12 cellular contexts compared by ENCODE assay signal in genomic region chr2:43424262-43425207, GRCh38.
DNase-seq lines count a peak whose midpoint lies in the region; ATAC-seq and TF ChIP-seq lines count a peak whose summit lies in the region.
"Had no signal": no experiment of that assay in that cellular context is flagged by ENCODE, and none has a peak within 500 bp of the region (broad histone marks: within the 10 kb centered on the region; RNA-seq: fewer than 3 reads in every experiment).

No MANE protein-coding gene starts in this region.

- peak overlapping the region; percentile 50 for H3K9ac ChIP-seq in adipocyte (ENCODE audit: low read length)

- no peaks in the 10 kb centered on the region for H3K9me3 ChIP-seq in adipocyte (ENCODE audit: control insufficient read depth, low read length)
- no peaks in the 10 kb centered on the region for H3K9me3 ChIP-seq in mucosa of descending colon
- no peaks in the 10 kb centered on the region for H3K9me3 ChIP-seq in thyroid gland
- H3K9me3 ChIP-seq: adrenal gland had no signal

- peak; percentile 31 for ATAC-seq in HG02610 (IDR thresholded peaks at IDR 0.05; ENCODE audit: unreplicated experiment)
- ATAC-seq in mucosa of descending colon = peak; percentile 59

- H3K36me3 ChIP-seq in adipocyte (ENCODE audit: control insufficient read depth, insufficient read depth, low read length, severe bottlenecking) = no peaks in the 10 kb centered on the region
- no peaks in the 10 kb centered on the region for H3K36me3 ChIP-seq in mucosa of descending colon (ENCODE audit: low read depth)
- H3K36me3 ChIP-seq in thyroid gland = no peaks in the 10 kb centered on the region
- H3K36me3 ChIP-seq: adrenal gland had no signal

- intact Hi-C loops in mucosa of descending colon (cut with DNase I, micrococcal nuclease) = no loop called here
- intact Hi-C loops in thyroid gland (cut with DNase I) = no loop called here

- TF ChIP-seq POLR2A in thyroid gland (IDR thresholded peaks at IDR 0.05) = no peak

- TF ChIP-seq CTCF in mucosa of descending colon (IDR thresholded peaks at IDR 0.05) (no peak), thyroid gland (IDR thresholded peaks at IDR 0.05) (no peak)

- H3K4me1 ChIP-seq in adipocyte (ENCODE audit: control insufficient read depth, insufficient read depth, low read length) (peaks cover 49% of the 10 kb centered on the region), mucosa of descending colon (ENCODE audit: low read depth) (peaks cover 22% of the 10 kb centered on the region), thyroid gland (peaks cover 39 to 48% of the 10 kb centered on the region in 2 donors)

- WGBS in thyroid gland, 2 donors = 82 to 86% methylated on average over 6 of the region's 6 CpGs

- H3K27me3 ChIP-seq in adipocyte (replicated peaks; ENCODE audit: control insufficient read depth, insufficient read depth, low read length) = no peaks in the 10 kb centered on the region
- H3K27me3 ChIP-seq in thyroid gland = no peaks in the 10 kb centered on the region
- H3K27me3 ChIP-seq: adrenal gland had no signal

- peak overlapping the region in 1 of 3 donors; percentile 58 for H3K27ac ChIP-seq in thyroid gland

- H3K4me3 ChIP-seq in adipocyte (ENCODE audit: low read length) = peak overlapping the region; percentile 49
- no peak overlapping the region for H3K4me3 ChIP-seq in mucosa of descending colon
- H3K4me3 ChIP-seq in thyroid gland (replicated peaks in 1 of 3) = no peak overlapping the region
- H3K4me3 ChIP-seq: adrenal gland had no signal

- peak; percentile 22 for DNase-seq in AG08395 (ENCODE audit: low spot score)
- peak; percentile 20 for DNase-seq in adipocyte (ENCODE audit: low read depth)
- peak in 1 of 3 donors; percentile 14 for DNase-seq in mucosa of descending colon
- DNase-seq in middle frontal gyrus (ENCODE audit: extremely low spot score, low spot score) = no peak
- DNase-seq in NCI-H1092 treated with DMSO at 0.1 percent for 48 hours (lab: John Stamatoyannopoulos, UW) = no peak
- no peak for DNase-seq in COLO668 (lab: John Stamatoyannopoulos, UW; ENCODE audit: unreplicated experiment)
- no peak for DNase-seq in thyroid gland
- DNase-seq: adrenal gland, NCI-H1417 treated with DMSO at 0.1 percent for 48 hours, retina, substantia nigra had no signal

Comparison
In these comparisons a context has a peak if more than half of its experiments do, and no peak if none do; other contexts are left out.
1. DNase-seq: peak in AG08395 (single experiment) and adipocyte (single experiment); none in middle frontal gyrus (single experiment), NCI-H1092 treated with DMSO at 0.1 percent for 48 hours (single experiment), COLO668 (single experiment) and thyroid gland (0 of 2).